In the genomic region with DNA sequence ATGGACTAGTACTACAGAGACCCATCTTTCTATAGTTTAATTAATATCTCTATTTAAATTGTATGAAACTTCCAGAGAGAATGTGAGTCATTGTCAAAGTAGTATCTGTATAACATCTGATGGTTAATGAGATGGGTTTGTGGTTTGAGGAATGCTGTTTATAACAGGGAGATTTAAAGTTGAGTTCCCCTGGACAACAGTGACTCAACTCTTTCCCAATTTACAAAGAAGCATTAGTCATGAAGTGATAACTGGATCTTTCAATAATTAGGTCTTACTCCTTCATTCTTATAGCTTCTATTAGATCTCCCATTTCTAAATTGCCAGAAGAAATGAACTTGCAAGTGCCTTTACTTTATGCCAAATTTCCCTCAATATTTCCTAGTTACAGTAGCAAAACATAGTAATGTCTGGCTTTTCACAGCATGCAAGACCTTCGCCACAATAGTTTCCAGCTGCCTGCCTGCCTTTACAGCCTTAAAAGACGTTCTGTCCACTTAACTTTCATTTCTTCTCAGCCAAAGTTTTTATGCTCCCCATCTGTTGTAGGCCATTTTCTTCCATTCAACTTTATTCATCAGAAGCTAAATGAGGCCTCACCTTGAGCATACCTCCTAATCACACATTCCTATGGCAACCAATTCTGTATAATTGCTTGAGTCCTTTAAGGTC, we compare ENCODE assay signal across 13 cellular contexts. TPM values are rescaled to one million over a fixed set of nuclear protein-coding genes. Genes with fewer than 3 reads are reported as not detected.
DNase-seq lines count a peak whose midpoint lies in the region; ATAC-seq and TF ChIP-seq lines count a peak whose summit lies in the region.
"Had no signal": no experiment of that assay in that cellular context is flagged by ENCODE, and none has a peak within 500 bp of the region (broad histone marks: within the 10 kb centered on the region; RNA-seq: fewer than 3 reads in every experiment).

No MANE protein-coding gene starts in this region.

- H3K27me3 ChIP-seq in AG04450 (ENCODE audit: control insufficient read depth, insufficient read depth, low read length) = no peaks in the 10 kb centered on the region
- H3K27me3 ChIP-seq in mucosa of rectum (ENCODE audit: control insufficient read depth in 2 of 2, insufficient read depth in 2 of 2, low read length in 2 of 2) = no peaks in the 10 kb centered on the region
- no peaks in the 10 kb centered on the region for H3K27me3 ChIP-seq in H7 (ENCODE audit: control insufficient read depth, insufficient read depth, low read length)
- H3K27me3 ChIP-seq: right lobe of liver had no signal

- H3K9ac ChIP-seq in mucosa of rectum (ENCODE audit: low read depth in 1 of 2, low read length in 2 of 2) = no peak overlapping the region

- no peaks in the 10 kb centered on the region for H3K36me3 ChIP-seq in mucosa of rectum (ENCODE audit: control insufficient read depth in 2 of 2, insufficient read depth in 2 of 2, low read length in 2 of 2)
- H3K36me3 ChIP-seq in H7 (replicated peaks; ENCODE audit: control insufficient read depth, insufficient read depth, low read length) = no peaks in the 10 kb centered on the region
- H3K36me3 ChIP-seq: right lobe of liver had no signal

- peaks cover 0 to 3% of the 10 kb centered on the region in 2 donors for H3K4me1 ChIP-seq in mucosa of rectum (ENCODE audit: control insufficient read depth in 2 of 2, insufficient read depth in 2 of 2, low read length in 2 of 2)
- H3K4me1 ChIP-seq: right lobe of liver had no signal

- H3K4me3 Mint-ChIP-seq in activated CD4-positive, alpha-beta T cell treated with anti-CD3 and anti-CD28 coated beads for 36 hours = no peak overlapping the region
- H3K4me3 Mint-ChIP-seq: CD4-positive, alpha-beta T cell; T-helper 17 cell had no signal

- no peaks in the 10 kb centered on the region for H3K27me3 Mint-ChIP-seq in activated CD4-positive, alpha-beta T cell treated with anti-CD3 and anti-CD28 coated beads for 36 hours
- H3K27me3 Mint-ChIP-seq: CD4-positive, alpha-beta T cell; T-helper 17 cell had no signal

- H3K9me3 Mint-ChIP-seq in activated CD4-positive, alpha-beta T cell treated with anti-CD3 and anti-CD28 coated beads for 36 hours (ENCODE audit: low read depth) = no peaks in the 10 kb centered on the region
- H3K9me3 Mint-ChIP-seq: activated T-helper 2 cell treated with anti-CD3 and anti-CD28 coated beads, Interferon-gamma antibody, Interleukin-2, Interleukin-4, amounts not matched to agents 10 μg/mL and 5 μg/mL and 100 μg/mL, durations not matched to agents 14 hours and 24 hours and 36 hours; CD4-positive, alpha-beta T cell had no signal

- no peaks in the 10 kb centered on the region for H3K4me1 Mint-ChIP-seq in activated CD4-positive, alpha-beta T cell treated with anti-CD3 and anti-CD28 coated beads for 36 hours
- H3K4me1 Mint-ChIP-seq: T-helper 17 cell had no signal

- ATAC-seq in GM19397 (IDR thresholded peaks at IDR 0.05; ENCODE audit: unreplicated experiment) = no peak
- ATAC-seq in activated CD4-positive, alpha-beta T cell treated with anti-CD3 and anti-CD28 coated beads for 36 hours = no peak
- ATAC-seq: T-helper 17 cell had no signal

- DNase-seq in AG04450 (ENCODE audit: low read depth, low spot score) (peak; percentile 87), LoVo (ENCODE audit: low spot score) (peak; percentile 80), dedifferentiated amniotic fluid mesenchymal stem cell (ENCODE audit: extremely low spot score) (peak; percentile 87), H7 (no peak), midbrain (lab: John Stamatoyannopoulos, UW) (no peak)
- DNase-seq in activated CD4-positive, alpha-beta T cell treated with anti-CD3 and anti-CD28 coated beads for 36 hours = no peak
- DNase-seq: CD4-positive, alpha-beta T cell; NCI-H1417; right lobe of liver; T-helper 17 cell had no signal

- no peak for TF ChIP-seq CTCF in AG04450 (IDR thresholded peaks at IDR 0.05; ENCODE audit: low read depth, low read length)

- H3K4me3 ChIP-seq in AG04450 (ENCODE audit: low read depth, low read length) (no peak overlapping the region), mucosa of rectum (ENCODE audit: low read length in 2 of 2) (no peak overlapping the region), H7 (ENCODE audit: insufficient read depth, low read depth, low read length) (no peak overlapping the region)
- H3K4me3 ChIP-seq: right lobe of liver had no signal

- intact Hi-C loops in activated CD4-positive, alpha-beta T cell treated with anti-CD3 and anti-CD28 coated beads for 36 hours (cut with DNase I, micrococcal nuclease) = no loop called here

- no peak overlapping the region for H3K27ac Mint-ChIP-seq in activated CD4-positive, alpha-beta T cell treated with anti-CD3 and anti-CD28 coated beads for 36 hours
- H3K27ac Mint-ChIP-seq: activated T-helper 2 cell treated with anti-CD3 and anti-CD28 coated beads, Interferon-gamma antibody, Interleukin-2, Interleukin-4, amounts not matched to agents 10 μg/mL and 5 μg/mL and 100 μg/mL, durations not matched to agents 14 hours and 24 hours and 36 hours; CD4-positive, alpha-beta T cell; T-helper 17 cell had no signal

- no peaks in the 10 kb centered on the region for H3K36me3 Mint-ChIP-seq in activated CD4-positive, alpha-beta T cell treated with anti-CD3 and anti-CD28 coated beads for 36 hours (ENCODE audit: low read depth)

- POLR2A ChIA-PET in AG04450 (lab: Yijun Ruan, JAX) = interaction anchor here (1.0 to 1.1 kb wide), 2 partner anchors 14 to 18 kb away, joined by 4 to 10 read pairs; no protein-coding TSS in a partner anchor
- POLR2A ChIA-PET in activated CD4-positive, alpha-beta T cell treated with anti-CD3 and anti-CD28 coated beads for 36 hours (lab: Charles Lee) = no interaction called here

- 0 out of 2 replicates have a peak, but pooled peaks cover 4% of the 10 kb centered on the region for H3K9me3 ChIP-seq in AG04450 (ENCODE audit: control insufficient read depth, insufficient read depth, low read length)
- H3K9me3 ChIP-seq in mucosa of rectum (ENCODE audit: control insufficient read depth in 2 of 2, low read length in 2 of 2) = no peaks in the 10 kb centered on the region
- H3K9me3 ChIP-seq: right lobe of liver had no signal

- CTCF ChIA-PET in AG04450 (lab: Charles Lee) = interaction anchor here (1.1 kb wide), 1 partner anchor 19 kb away, joined by 5 read pairs; no protein-coding TSS in a partner anchor
- CTCF ChIA-PET in activated CD4-positive, alpha-beta T cell treated with anti-CD3 and anti-CD28 coated beads for 36 hours (lab: Charles Lee) = interaction anchor here (0.6 kb wide), 1 partner anchor 180 kb away, joined by 3 read pairs; no protein-coding TSS in a partner anchor

- H3K27ac ChIP-seq in AG04450 (ENCODE audit: low read depth, low read length) (peak overlapping the region; percentile 11), mucosa of rectum (ENCODE audit: low read depth in 2 of 2, low read length in 2 of 2) (peak overlapping the region; percentile 25 to 34)
- H3K27ac ChIP-seq: right lobe of liver had no signal

RNA-seq across cellular contexts. Expression of a gene that starts 47.7 kb away (rescaled TPM):
- 28.2 and 48.0 TPM in 2 replicates for polyA plus RNA-seq in AG04450 (2011; rRNA removed)
- 55.9 and 65.6 TPM in 2 replicates for polyA minus RNA-seq in AG04450 (2011; rRNA and poly(A)+ RNA removed)
- 98.8 and 141 TPM in 2 replicates for total RNA-seq in H7 (2014; rRNA removed; shearing (Covaris generic))
- 10 to 100 TPM; 82.1 to 82.3 TPM for total RNA-seq in activated CD4-positive, alpha-beta T cell treated with anti-CD3 and anti-CD28 coated beads for 36 hours

Comparison
In these comparisons a context has a peak if more than half of its experiments do, and no peak if none do; other contexts are left out.
1. DNase-seq: peak in AG04450 (single experiment), LoVo (single experiment) and dedifferentiated amniotic fluid mesenchymal stem cell (single experiment); none in H7 (single experiment), midbrain (single experiment) and activated CD4-positive, alpha-beta T cell treated with anti-CD3 and anti-CD28 coated beads for 36 hours (single experiment).